In genomic region chr2:232058063-232058877, GRCh38 we compare ENCODE assay signal across 27 cellular contexts.
DNase-seq lines count a peak whose midpoint lies in the region; ATAC-seq, FAIRE-seq and TF ChIP-seq lines count a peak whose summit lies in the region.
"Had no signal": no experiment of that assay in that cellular context is flagged by ENCODE, and none has a peak within 500 bp of the region (broad histone marks: within the 10 kb centered on the region; RNA-seq: fewer than 3 reads in every experiment).

No MANE protein-coding gene starts in this region.

- H3K4me1 ChIP-seq in astrocyte (ENCODE audit: insufficient read depth, low read length) (no peaks in the 10 kb centered on the region), upper lobe of left lung (peaks cover 0 to 4% (median 0%) of the 10 kb centered on the region in 4 donors)
- H3K4me1 ChIP-seq: Caco-2, lower lobe of right lung had no signal

- ATAC-seq in naive thymus-derived CD8-positive, alpha-beta T cell: no peak
- no peak for ATAC-seq in upper lobe of left lung (ENCODE audit: low FRiP score in 2 of 2)
- ATAC-seq: gastrocnemius medialis, lower lobe of right lung, T-cell, WTC11 had no signal

- POLR2A ChIA-PET in naive thymus-derived CD8-positive, alpha-beta T cell (lab: Charles Lee): no interaction called here

- DNase-seq in activated T-cell treated with anti-CD3 and anti-CD28 coated beads, Interleukin-2, amount 50 U/mL, for 24 hours: no peak
- no peak for DNase-seq in activated T-cell treated with anti-CD3 and anti-CD28 coated beads for 4 hours
- peak; percentile 21 for DNase-seq in GM10266 (ENCODE audit: extremely low spot score)
- peak; percentile 21 for DNase-seq in GM20000 (ENCODE audit: low spot score)
- DNase-seq in astrocyte (ENCODE audit: low read depth): no peak
- DNase-seq in naive thymus-derived CD8-positive, alpha-beta T cell: no peak
- no peak for DNase-seq in upper lobe of left lung
- no peak for DNase-seq in NK-92 (lab: John Stamatoyannopoulos, UW; ENCODE audit: unreplicated experiment)
- DNase-seq: activated CD4-positive, alpha-beta T cell treated with anti-CD3 and anti-CD28 coated beads, Interleukin-2, amount 50 U/mL, for 4 hours; anterior cingulate cortex; Caco-2; DMS53; gastrocnemius medialis; H9; KBM-7; lower lobe of right lung; NCI-H1092 treated with DMSO at 0.1 percent for 48 hours; NCI-H1694 treated with DMSO at 0.1 percent for 48 hours; NCI-H446 treated with DMSO at 0.1 percent for 48 hours; stimulated activated naive CD4-positive, alpha-beta T cell; T-cell had no signal

- peaks cover 18% of the 10 kb centered on the region for H3K36me3 Mint-ChIP-seq in activated T-cell treated with anti-CD3 and anti-CD28 coated beads, Interleukin-2, amount 50 U/mL, for 24 hours (ENCODE audit: low read depth)
- H3K36me3 Mint-ChIP-seq in astrocyte (ENCODE audit: low read depth, unreplicated experiment): no peaks in the 10 kb centered on the region
- peaks cover 4 to 25% (median 14%) of the 10 kb centered on the region in 3 donors for H3K36me3 Mint-ChIP-seq in naive thymus-derived CD8-positive, alpha-beta T cell
- H3K36me3 Mint-ChIP-seq: WTC11 had no signal

- no peaks in the 10 kb centered on the region for H3K9me3 ChIP-seq in astrocyte (ENCODE audit: insufficient read depth, low read depth, low read length)
- no peaks in the 10 kb centered on the region for H3K9me3 ChIP-seq in upper lobe of left lung
- H3K9me3 ChIP-seq: Caco-2, gastrocnemius medialis, lower lobe of right lung, thoracic aorta had no signal

- H3K4me3 Mint-ChIP-seq in activated T-cell treated with anti-CD3 and anti-CD28 coated beads, Interleukin-2, amount 50 U/mL, for 24 hours: no peak overlapping the region
- no peak overlapping the region for H3K4me3 Mint-ChIP-seq in astrocyte (ENCODE audit: unreplicated experiment)
- H3K4me3 Mint-ChIP-seq in naive thymus-derived CD8-positive, alpha-beta T cell: no peak overlapping the region
- H3K4me3 Mint-ChIP-seq: CD14-positive monocyte, H9, nephron, T-cell, WTC11 had no signal

- no peak overlapping the region for H3K4me2 ChIP-seq in astrocyte (ENCODE audit: low read length)

- H3K9me3 Mint-ChIP-seq in activated T-cell treated with anti-CD3 and anti-CD28 coated beads, Interleukin-2, amount 50 U/mL, for 24 hours: peaks cover 4% of the 10 kb centered on the region
- H3K9me3 Mint-ChIP-seq in astrocyte (ENCODE audit: unreplicated experiment): no peaks in the 10 kb centered on the region
- peaks cover 0 to 9% (median 3%) of the 10 kb centered on the region in 9 donors for H3K9me3 Mint-ChIP-seq in naive thymus-derived CD8-positive, alpha-beta T cell
- H3K9me3 Mint-ChIP-seq: H9 had no signal

- FAIRE-seq in astrocyte (lab: Jason Lieb, UNC): peak; percentile 20
- FAIRE-seq: A204.1, bronchial epithelial cell had no signal

- H3K36me3 ChIP-seq in astrocyte (ENCODE audit: insufficient read depth, low read length) (no peaks in the 10 kb centered on the region), upper lobe of left lung (no peaks in the 10 kb centered on the region)
- H3K36me3 ChIP-seq: gastrocnemius medialis, lower lobe of right lung, thoracic aorta had no signal

- H3K4me1 Mint-ChIP-seq in activated T-cell treated with anti-CD3 and anti-CD28 coated beads, Interleukin-2, amount 50 U/mL, for 24 hours (ENCODE audit: low read depth): peaks cover 53% of the 10 kb centered on the region
- no peaks in the 10 kb centered on the region for H3K4me1 Mint-ChIP-seq in astrocyte (ENCODE audit: low read depth, unreplicated experiment)
- peaks cover 13 to 28% (median 19%) of the 10 kb centered on the region in 4 donors for H3K4me1 Mint-ChIP-seq in naive thymus-derived CD8-positive, alpha-beta T cell
- H3K4me1 Mint-ChIP-seq: CD14-positive monocyte had no signal

- peak overlapping the region; percentile 85 for H3K27ac Mint-ChIP-seq in activated T-cell treated with anti-CD3 and anti-CD28 coated beads, Interleukin-2, amount 50 U/mL, for 24 hours
- H3K27ac Mint-ChIP-seq in astrocyte (ENCODE audit: unreplicated experiment): no peak overlapping the region
- H3K27ac Mint-ChIP-seq in naive thymus-derived CD8-positive, alpha-beta T cell: no peak overlapping the region
- H3K27ac Mint-ChIP-seq: CD14-positive monocyte, H9, nephron, T-cell, WTC11 had no signal

- no peaks in the 10 kb centered on the region for H3K27me3 ChIP-seq in astrocyte (ENCODE audit: insufficient read depth, low read length)
- H3K27me3 ChIP-seq in upper lobe of left lung: no peaks in the 10 kb centered on the region
- H3K27me3 ChIP-seq: gastrocnemius medialis had no signal

- H3K27ac ChIP-seq in astrocyte (ENCODE audit: low read depth, low read length) (no peak overlapping the region), upper lobe of left lung (no peak overlapping the region)
- H3K27ac ChIP-seq: gastrocnemius medialis, lower lobe of right lung, thoracic aorta had no signal

- H3K27me3 Mint-ChIP-seq in activated T-cell treated with anti-CD3 and anti-CD28 coated beads, Interleukin-2, amount 50 U/mL, for 24 hours: no peaks in the 10 kb centered on the region
- H3K27me3 Mint-ChIP-seq in astrocyte (ENCODE audit: low read depth, unreplicated experiment): no peaks in the 10 kb centered on the region
- no peaks in the 10 kb centered on the region for H3K27me3 Mint-ChIP-seq in naive thymus-derived CD8-positive, alpha-beta T cell
- H3K27me3 Mint-ChIP-seq: T-cell had no signal

- TF ChIP-seq CTCF in GM10266 (IDR thresholded peaks at IDR 0.05; ENCODE audit: control insufficient read depth, insufficient read depth, low read depth, missing control alignments) (no peak), GM20000 (IDR thresholded peaks at IDR 0.05; ENCODE audit: extremely low read depth, missing control alignments) (no peak), astrocyte (IDR thresholded peaks at IDR 0.05; ENCODE audit: insufficient read depth, low read depth, low read length) (no peak), upper lobe of left lung (IDR thresholded peaks at IDR 0.05) (no peak)

- 74 to 79% methylated on average over 5 of the region's 5 CpGs for WGBS in upper lobe of left lung, 2 donors

- TF ChIP-seq POLR2A in upper lobe of left lung (IDR thresholded peaks at IDR 0.05): no peak

- H3K9ac ChIP-seq in astrocyte (ENCODE audit: low read length): no peak overlapping the region

- no peak overlapping the region for H2AFZ ChIP-seq in astrocyte (ENCODE audit: low read depth, low read length)

- no peak for TF ChIP-seq EP300 in upper lobe of left lung (IDR thresholded peaks at IDR 0.05)

- peaks cover 8% of the 10 kb centered on the region for H3K79me2 ChIP-seq in astrocyte (ENCODE audit: insufficient read depth, low read length)

- peaks cover 22% of the 10 kb centered on the region for H4K20me1 ChIP-seq in astrocyte (ENCODE audit: insufficient read depth, low read length)

- no peak overlapping the region for H3K4me3 ChIP-seq in astrocyte (ENCODE audit: insufficient read depth, low read depth, low read length)
- H3K4me3 ChIP-seq in upper lobe of left lung: no peak overlapping the region
- H3K4me3 ChIP-seq: gastrocnemius medialis, lower lobe of right lung, thoracic aorta had no signal

Comparison
In these comparisons a context has a peak if more than half of its experiments do, and no peak if none do; other contexts are left out.
1. DNase-seq: peak in GM10266 (single experiment) and GM20000 (single experiment); none in activated T-cell treated with anti-CD3 and anti-CD28 coated beads, Interleukin-2, amount 50 U/mL, for 24 hours (single experiment), activated T-cell treated with anti-CD3 and anti-CD28 coated beads for 4 hours (single experiment), astrocyte (single experiment), naive thymus-derived CD8-positive, alpha-beta T cell (0 of 10), upper lobe of left lung (0 of 2) and NK-92 (single experiment).